Comparison of ENCODE assay signal across 1 cellular context in the genomic region with DNA sequence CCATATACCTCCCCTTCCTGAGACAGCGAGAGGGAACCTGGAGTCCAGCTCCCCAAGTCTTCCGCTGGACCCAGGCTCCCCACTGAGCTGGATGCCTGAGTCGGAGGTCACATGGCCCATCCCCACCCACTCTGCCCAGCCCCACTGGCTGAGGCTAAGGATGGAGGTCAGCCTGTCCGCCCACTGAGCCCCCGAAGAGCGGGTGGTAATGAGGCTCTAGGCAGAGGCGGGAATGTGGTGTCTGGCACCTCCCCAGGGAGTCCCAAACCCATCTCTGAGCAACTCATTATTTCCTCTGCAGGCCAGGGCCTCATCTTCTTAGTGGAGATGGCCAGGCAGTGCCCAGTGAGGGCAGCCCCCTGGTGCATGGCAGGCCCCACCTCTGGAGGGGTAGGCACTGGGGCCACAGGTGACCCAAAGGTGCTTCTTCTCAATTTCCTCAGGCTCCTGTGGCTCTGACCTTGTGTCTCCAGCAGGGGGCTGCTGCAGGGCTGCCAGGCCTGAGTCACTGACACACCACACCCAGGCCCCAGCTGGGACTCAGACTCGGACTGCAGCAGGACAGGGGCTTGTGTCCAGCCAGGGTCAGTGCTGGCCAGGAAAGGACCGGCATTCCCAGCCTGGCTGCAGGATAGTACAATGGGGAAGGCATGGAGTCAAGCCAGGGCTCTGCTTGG.
TF ChIP-seq lines count a peak whose summit lies in the region.

No MANE protein-coding gene starts in this region.

TF ChIP-seq in H1, 55 proteins besides CTCF, POLR2A, EP300 and RAD21:
- TF ChIP-seq TCF12 (IDR thresholded peaks at IDR 0.05; ENCODE audit: low read depth, low read length) (no peak), SAP30 (IDR thresholded peaks at IDR 0.05; ENCODE audit: insufficient read depth, insufficient replicate concordance, low read length) (no peak), KDM1A (IDR thresholded peaks at IDR 0.05; ENCODE audit: borderline replicate concordance, low read length) (no peak)
- TF ChIP-seq, protein P1, sequence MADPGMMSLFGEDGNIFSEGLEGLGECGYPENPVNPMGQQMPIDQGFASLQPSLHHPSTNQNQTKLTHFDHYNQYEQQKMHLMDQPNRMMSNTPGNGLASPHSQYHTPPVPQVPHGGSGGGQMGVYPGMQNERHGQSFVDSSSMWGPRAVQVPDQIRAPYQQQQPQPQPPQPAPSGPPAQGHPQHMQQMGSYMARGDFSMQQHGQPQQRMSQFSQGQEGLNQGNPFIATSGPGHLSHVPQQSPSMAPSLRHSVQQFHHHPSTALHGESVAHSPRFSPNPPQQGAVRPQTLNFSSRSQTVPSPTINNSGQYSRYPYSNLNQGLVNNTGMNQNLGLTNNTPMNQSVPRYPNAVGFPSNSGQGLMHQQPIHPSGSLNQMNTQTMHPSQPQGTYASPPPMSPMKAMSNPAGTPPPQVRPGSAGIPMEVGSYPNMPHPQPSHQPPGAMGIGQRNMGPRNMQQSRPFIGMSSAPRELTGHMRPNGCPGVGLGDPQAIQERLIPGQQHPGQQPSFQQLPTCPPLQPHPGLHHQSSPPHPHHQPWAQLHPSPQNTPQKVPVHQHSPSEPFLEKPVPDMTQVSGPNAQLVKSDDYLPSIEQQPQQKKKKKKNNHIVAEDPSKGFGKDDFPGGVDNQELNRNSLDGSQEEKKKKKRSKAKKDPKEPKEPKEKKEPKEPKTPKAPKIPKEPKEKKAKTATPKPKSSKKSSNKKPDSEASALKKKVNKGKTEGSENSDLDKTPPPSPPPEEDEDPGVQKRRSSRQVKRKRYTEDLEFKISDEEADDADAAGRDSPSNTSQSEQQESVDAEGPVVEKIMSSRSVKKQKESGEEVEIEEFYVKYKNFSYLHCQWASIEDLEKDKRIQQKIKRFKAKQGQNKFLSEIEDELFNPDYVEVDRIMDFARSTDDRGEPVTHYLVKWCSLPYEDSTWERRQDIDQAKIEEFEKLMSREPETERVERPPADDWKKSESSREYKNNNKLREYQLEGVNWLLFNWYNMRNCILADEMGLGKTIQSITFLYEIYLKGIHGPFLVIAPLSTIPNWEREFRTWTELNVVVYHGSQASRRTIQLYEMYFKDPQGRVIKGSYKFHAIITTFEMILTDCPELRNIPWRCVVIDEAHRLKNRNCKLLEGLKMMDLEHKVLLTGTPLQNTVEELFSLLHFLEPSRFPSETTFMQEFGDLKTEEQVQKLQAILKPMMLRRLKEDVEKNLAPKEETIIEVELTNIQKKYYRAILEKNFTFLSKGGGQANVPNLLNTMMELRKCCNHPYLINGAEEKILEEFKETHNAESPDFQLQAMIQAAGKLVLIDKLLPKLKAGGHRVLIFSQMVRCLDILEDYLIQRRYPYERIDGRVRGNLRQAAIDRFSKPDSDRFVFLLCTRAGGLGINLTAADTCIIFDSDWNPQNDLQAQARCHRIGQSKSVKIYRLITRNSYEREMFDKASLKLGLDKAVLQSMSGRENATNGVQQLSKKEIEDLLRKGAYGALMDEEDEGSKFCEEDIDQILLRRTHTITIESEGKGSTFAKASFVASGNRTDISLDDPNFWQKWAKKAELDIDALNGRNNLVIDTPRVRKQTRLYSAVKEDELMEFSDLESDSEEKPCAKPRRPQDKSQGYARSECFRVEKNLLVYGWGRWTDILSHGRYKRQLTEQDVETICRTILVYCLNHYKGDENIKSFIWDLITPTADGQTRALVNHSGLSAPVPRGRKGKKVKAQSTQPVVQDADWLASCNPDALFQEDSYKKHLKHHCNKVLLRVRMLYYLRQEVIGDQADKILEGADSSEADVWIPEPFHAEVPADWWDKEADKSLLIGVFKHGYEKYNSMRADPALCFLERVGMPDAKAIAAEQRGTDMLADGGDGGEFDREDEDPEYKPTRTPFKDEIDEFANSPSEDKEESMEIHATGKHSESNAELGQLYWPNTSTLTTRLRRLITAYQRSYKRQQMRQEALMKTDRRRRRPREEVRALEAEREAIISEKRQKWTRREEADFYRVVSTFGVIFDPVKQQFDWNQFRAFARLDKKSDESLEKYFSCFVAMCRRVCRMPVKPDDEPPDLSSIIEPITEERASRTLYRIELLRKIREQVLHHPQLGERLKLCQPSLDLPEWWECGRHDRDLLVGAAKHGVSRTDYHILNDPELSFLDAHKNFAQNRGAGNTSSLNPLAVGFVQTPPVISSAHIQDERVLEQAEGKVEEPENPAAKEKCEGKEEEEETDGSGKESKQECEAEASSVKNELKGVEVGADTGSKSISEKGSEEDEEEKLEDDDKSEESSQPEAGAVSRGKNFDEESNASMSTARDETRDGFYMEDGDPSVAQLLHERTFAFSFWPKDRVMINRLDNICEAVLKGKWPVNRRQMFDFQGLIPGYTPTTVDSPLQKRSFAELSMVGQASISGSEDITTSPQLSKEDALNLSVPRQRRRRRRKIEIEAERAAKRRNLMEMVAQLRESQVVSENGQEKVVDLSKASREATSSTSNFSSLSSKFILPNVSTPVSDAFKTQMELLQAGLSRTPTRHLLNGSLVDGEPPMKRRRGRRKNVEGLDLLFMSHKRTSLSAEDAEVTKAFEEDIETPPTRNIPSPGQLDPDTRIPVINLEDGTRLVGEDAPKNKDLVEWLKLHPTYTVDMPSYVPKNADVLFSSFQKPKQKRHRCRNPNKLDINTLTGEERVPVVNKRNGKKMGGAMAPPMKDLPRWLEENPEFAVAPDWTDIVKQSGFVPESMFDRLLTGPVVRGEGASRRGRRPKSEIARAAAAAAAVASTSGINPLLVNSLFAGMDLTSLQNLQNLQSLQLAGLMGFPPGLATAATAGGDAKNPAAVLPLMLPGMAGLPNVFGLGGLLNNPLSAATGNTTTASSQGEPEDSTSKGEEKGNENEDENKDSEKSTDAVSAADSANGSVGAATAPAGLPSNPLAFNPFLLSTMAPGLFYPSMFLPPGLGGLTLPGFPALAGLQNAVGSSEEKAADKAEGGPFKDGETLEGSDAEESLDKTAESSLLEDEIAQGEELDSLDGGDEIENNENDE (IDR thresholded peaks at IDR 0.05; ENCODE audit: insufficient replicate concordance, low read length) = no peak
TF ChIP-seq in H1: peak in this region for 0.
